ENCODE assay signal across 9 cellular contexts in genomic region chr15:90191795-90192494, GRCh38. TPM values are rescaled to one million over a fixed set of nuclear protein-coding genes. Genes with fewer than 3 reads are reported as not detected.
DNase-seq lines count a peak whose midpoint lies in the region; ATAC-seq and TF ChIP-seq lines count a peak whose summit lies in the region.
"Had no signal": no experiment of that assay in that cellular context is flagged by ENCODE, and none has a peak within 500 bp of the region (broad histone marks: within the 10 kb centered on the region; RNA-seq: fewer than 3 reads in every experiment).

No MANE protein-coding gene starts in this region.

- ATAC-seq in HG02938 (IDR thresholded peaks at IDR 0.05; ENCODE audit: unreplicated experiment) (peak; percentile 71), esophagus mucosa (peak; percentile 79)
- ATAC-seq in activated CD4-positive, CD25-positive, alpha-beta regulatory T cell treated with anti-CD3 and anti-CD28 coated beads, Interleukin-2, amount 50 U/mL, for 24 hours = peak; percentile 17 to 45

- DNase-seq in NCI-H146 (lab: John Stamatoyannopoulos, UW) = peak; percentile 57
- no peak for DNase-seq in NCI-H146 treated with DMSO at 0.1 percent for 48 hours (lab: John Stamatoyannopoulos, UW; ENCODE audit: unreplicated experiment)
- peak; percentile 88 to 94 for DNase-seq in NCI-H2081 (lab: John Stamatoyannopoulos, UW)
- DNase-seq in nephron progenitor cell = peak; percentile 72
- no peak for DNase-seq in hepatic stellate cell (ENCODE audit: low spot score)

- H3K4me1 Mint-ChIP-seq in nephron progenitor cell = peaks cover 57% of the 10 kb centered on the region

- no peak overlapping the region for H3K4me3 Mint-ChIP-seq in nephron progenitor cell

- no peak overlapping the region for H3K27ac Mint-ChIP-seq in nephron progenitor cell

- peaks cover 3% of the 10 kb centered on the region for H3K27me3 Mint-ChIP-seq in nephron progenitor cell (ENCODE audit: low read depth, poor library complexity)
- H3K27me3 Mint-ChIP-seq: activated naive CD8-positive, alpha-beta T cell had no signal

- no peak for TF ChIP-seq CTCF in nephron progenitor cell (IDR thresholded peaks at IDR 0.05)

- peaks cover 26% of the 10 kb centered on the region for H3K36me3 Mint-ChIP-seq in nephron progenitor cell (ENCODE audit: low read depth)
- H3K36me3 Mint-ChIP-seq: activated naive CD8-positive, alpha-beta T cell had no signal

- peaks cover 3% of the 10 kb centered on the region for H3K9me3 Mint-ChIP-seq in nephron progenitor cell

RNA-seq across cellular contexts. Expression of gene SEMA4B, which starts 9.2 kb away (rescaled TPM):
- 216 TPM for total RNA-seq in esophagus mucosa

RNA-seq across cellular contexts. Expression of gene CIB1, which starts 41.8 kb away (rescaled TPM):
- 118 TPM for total RNA-seq in esophagus mucosa

RNA-seq across cellular contexts. Expression of gene GDPGP1, which starts 42.1 kb away (rescaled TPM):
- total RNA-seq in esophagus mucosa = 6.5 TPM

RNA-seq across cellular contexts. Expression of gene TTLL13, which starts 57.4 kb away (rescaled TPM):
- total RNA-seq in esophagus mucosa = not detected

Comparison
In these comparisons a context has a peak if more than half of its experiments do, and no peak if none do; other contexts are left out.
1. DNase-seq: peak in NCI-H146 (single experiment), NCI-H2081 (2 of 2) and nephron progenitor cell (single experiment); none in NCI-H146 treated with DMSO at 0.1 percent for 48 hours (single experiment) and hepatic stellate cell (single experiment).
2. Peak in every context shown above with its lines, with median percentiles within 50 percentile points of each other: ATAC-seq.